Comparison of ENCODE assay signal across 8 cellular contexts in genomic region chr12:56104109-56104814, GRCh38. TPM values are rescaled to one million over a fixed set of nuclear protein-coding genes. Genes with fewer than 3 reads are reported as not detected.
DNase-seq lines count a peak whose midpoint lies in the region; ATAC-seq and TF ChIP-seq lines count a peak whose summit lies in the region.

TSS of gene PA2G4 (plus strand) at chr12:56104559. CDS start at chr12:56104738, 179 bp downstream.

- H3K4me1 ChIP-seq in PC-9 (replicated peaks; ENCODE audit: insufficient read depth), result peaks cover 25% of the 10 kb centered on the region
- peaks cover 16 to 25% of the 10 kb centered on the region in 2 donors for H3K4me1 ChIP-seq in mucosa of rectum (ENCODE audit: control insufficient read depth in 2 of 2, insufficient read depth in 2 of 2, low read length in 2 of 2)

- CTCF ChIA-PET in PC-9 (lab: Charles Lee), result interaction anchor here (0.6 to 2.3 kb wide), 3 partner anchors 14 to 1109 kb away, joined by 8 to 13 read pairs (median 13); partner anchors contain the start of genes SMARCC2 and ZC3H10

- ATAC-seq in GM21619 (IDR thresholded peaks at IDR 0.05; ENCODE audit: unreplicated experiment), result peak; percentile 95

- H3K9me3 ChIP-seq in PC-9 (ENCODE audit: insufficient read depth, low read depth) (no peaks in the 10 kb centered on the region), mucosa of rectum (ENCODE audit: control insufficient read depth in 2 of 2, low read length in 2 of 2) (no peaks in the 10 kb centered on the region)

- POLR2A ChIA-PET in PC-9 (lab: Charles Lee; ENCODE audit: unreplicated experiment), result interaction anchor here (0.5 to 0.9 kb wide), 7 partner anchors 12 to 256 kb away, joined by 3 to 5 read pairs (median 3); partner anchors contain the start of genes RPL41, STAT2, SUOX and ZC3H10

- no TSS peak for BruUV-seq in PC-9 (replicated peaks; lab: Mats Ljungman, UMichigan)

- peak within 1 kb of the TSS; percentile 96 for H3K4me2 ChIP-seq in PC-9

- H3K27ac ChIP-seq in PC-9 (peak within 1 kb of the TSS; percentile 50), mucosa of rectum (ENCODE audit: low read depth in 2 of 2, low read length in 2 of 2) (peak within 1 kb of the TSS; percentile 87 to 89)

- intact Hi-C loops in PC-9 (cut with micrococcal nuclease; ENCODE audit: unreplicated experiment), result loop anchor here (1.0 to 2.0 kb wide), 4 partner anchors 14 to 345 kb away; partner anchors contain the start of genes SUOX, TIMELESS and ZC3H10

- H3F3A ChIP-seq in PC-9 (ENCODE audit: insufficient read depth, low read depth), result peaks cover 68% of the 10 kb centered on the region

- H2AFZ ChIP-seq in PC-9, result peak within 1 kb of the TSS; percentile 93

- H4K20me1 ChIP-seq in PC-9 (ENCODE audit: insufficient read depth), result peaks cover 15% of the 10 kb centered on the region

- peak within 1 kb of the TSS; percentile 91 for H3K4me3 ChIP-seq in Jurkat, Clone E6-1 (ENCODE audit: low read length)
- peak within 1 kb of the TSS; percentile 97 for H3K4me3 ChIP-seq in PC-9
- peak within 1 kb of the TSS; percentile 86 for H3K4me3 ChIP-seq in epithelial cell of proximal tubule (ENCODE audit: low read depth, low read length)
- H3K4me3 ChIP-seq in mucosa of rectum (ENCODE audit: low read length in 2 of 2), result peak within 1 kb of the TSS; percentile 81 to 90

- no peaks in the 10 kb centered on the region for H3K9me2 ChIP-seq in PC-9 (ENCODE audit: insufficient read depth)

- peak; percentile 99 for DNase-seq in DMS153 (lab: John Stamatoyannopoulos, UW)
- DNase-seq in Jurkat, Clone E6-1 (ENCODE audit: low read depth, low spot score), result peak; percentile 99
- DNase-seq in PC-9, result peak; percentile 97 to 98
- peak; percentile 91 for DNase-seq in activated T-cell treated with anti-CD3 and anti-CD28 coated beads, Interleukin-2, amount 50 U/mL, for 1 hour
- peak; percentile 87 for DNase-seq in epithelial cell of proximal tubule (ENCODE audit: low read depth)
- DNase-seq in stimulated activated CD8-positive, alpha-beta memory T cell treated with anti-CD3 and anti-CD28 coated beads, Interleukin-4, amount 100 ng/mL, for 48 hours, result peak; percentile 99

- peaks cover 43% of the 10 kb centered on the region for H3K79me2 ChIP-seq in PC-9 (ENCODE audit: low read depth)

- H3K9ac ChIP-seq in mucosa of rectum (ENCODE audit: low read depth in 1 of 2, low read length in 2 of 2), result peak within 1 kb of the TSS; percentile 82 to 89

- peaks cover 35% of the 10 kb centered on the region for H3K36me3 ChIP-seq in PC-9 (ENCODE audit: low read depth)
- peaks cover 42% of the 10 kb centered on the region in 2 donors for H3K36me3 ChIP-seq in mucosa of rectum (ENCODE audit: control insufficient read depth in 2 of 2, insufficient read depth in 2 of 2, low read length in 2 of 2)

- TF ChIP-seq CTCF in PC-9 (conservative IDR thresholded peaks at IDR 0.05) (no peak), epithelial cell of proximal tubule (conservative IDR thresholded peaks at IDR 0.05; ENCODE audit: low read depth, low read length) (no peak)

- H3K27me3 ChIP-seq in PC-9 (ENCODE audit: insufficient read depth, low read depth) (no peaks in the 10 kb centered on the region), mucosa of rectum (ENCODE audit: control insufficient read depth in 2 of 2, insufficient read depth in 2 of 2, low read length in 2 of 2) (no peaks in the 10 kb centered on the region)

RNA-seq across cellular contexts. Expression of gene PA2G4, which starts in this region (rescaled TPM):
- polyA plus RNA-seq in Jurkat, Clone E6-1 (2012; ENCODE audit: insufficient read depth, insufficient read length), result 525 TPM
- total RNA-seq in PC-9 (2021), result 120 and 159 TPM in 2 replicates
- 230 and 332 TPM in 2 replicates for total RNA-seq in epithelial cell of proximal tubule

Comparison
In these comparisons a context has a peak if more than half of its experiments do, and no peak if none do; other contexts are left out.
1. Peak in every context shown above with its lines: DNase-seq, ATAC-seq, H3K4me3 ChIP-seq and H3K27ac ChIP-seq.